Comparison of ENCODE assay signal across 18 cellular contexts in genomic region chrX:14073158-14073557, GRCh38. TPM values are rescaled to one million over a fixed set of nuclear protein-coding genes. Genes with fewer than 3 reads are reported as not detected.
DNase-seq lines count a peak whose midpoint lies in the region; ATAC-seq, FAIRE-seq and TF ChIP-seq lines count a peak whose summit lies in the region.
"Had no signal": no experiment of that assay in that cellular context is flagged by ENCODE, and none has a peak within 500 bp of the region (broad histone marks: within the 10 kb centered on the region; RNA-seq: fewer than 3 reads in every experiment).

No MANE protein-coding gene starts in this region.

- no peak overlapping the region for H2BK15ac ChIP-seq in H1 (ENCODE audit: low read length)

- H3K36me3 ChIP-seq in cardiac muscle cell (no peaks in the 10 kb centered on the region), H1 (ENCODE audit: control insufficient read depth in 2 of 4, insufficient read depth in 4 of 4, low read length in 3 of 4) (no peaks in the 10 kb centered on the region)

- TF ChIP-seq EP300 in H1 (IDR thresholded peaks at IDR 0.05; ENCODE audit: borderline replicate concordance in 1 of 2, low read depth in 2 of 2, low read length in 2 of 2), result no peak

- 43% methylated on average over 1 of the region's 1 CpG; no CpG with 5 or more reads in 1 of the 2 experiments for WGBS in H1 (ENCODE audit: extremely low coverage in 1 of 2, insufficient coverage in 1 of 2, insufficient read length in 1 of 2, insufficient replicate concordance in 2 of 2, low coverage in 1 of 2, low lambda C conversion rate in 2 of 2, missing lambda C conversion rate in 1 of 2), 2 experiments

- no peak overlapping the region for H3K56ac ChIP-seq in H1 (replicated peaks; ENCODE audit: insufficient read length, low read depth, low read length)

- H3K36me3 Mint-ChIP-seq in naive B cell, result no peaks in the 10 kb centered on the region
- H3K36me3 Mint-ChIP-seq in progenitor cell of endocrine pancreas (ENCODE audit: insufficient read depth), result no peaks in the 10 kb centered on the region
- H3K36me3 Mint-ChIP-seq: CD8-positive, alpha-beta memory T cell had no signal

- H2BK120ac ChIP-seq in H1 (replicated peaks; ENCODE audit: low read depth, low read length), result no peak overlapping the region

- H3K4me3 ChIP-seq in cardiac muscle cell (no peak overlapping the region), H1 (ENCODE audit: extremely low read depth in 1 of 4, insufficient read depth in 2 of 4, low read depth in 3 of 4, low read length in 4 of 4) (no peak overlapping the region), coronary artery (no peak overlapping the region)

- H3K4me2 ChIP-seq in H1 (ENCODE audit: insufficient read depth in 1 of 2, low read depth in 2 of 2, low read length in 2 of 2), result no peak overlapping the region

- H2BK12ac ChIP-seq in H1 (ENCODE audit: low read depth, low read length), result no peak overlapping the region

- H3K23me2 ChIP-seq in H1 (ENCODE audit: low read depth, low read length), result no peaks in the 10 kb centered on the region

- H3K14ac ChIP-seq in H1 (ENCODE audit: insufficient read length), result no peak overlapping the region

- no peak overlapping the region for H4K5ac ChIP-seq in H1 (ENCODE audit: insufficient read length, low read depth, low read length)

- H3K4me3 Mint-ChIP-seq in naive B cell, result peak overlapping the region in 5 of 8 donors; percentile 3 to 50 (median 19)
- no peak overlapping the region for H3K4me3 Mint-ChIP-seq in progenitor cell of endocrine pancreas (ENCODE audit: low read depth)
- H3K4me3 Mint-ChIP-seq: CD8-positive, alpha-beta memory T cell had no signal

- H3K9me3 ChIP-seq in cardiac muscle cell (ENCODE audit: low read depth) (no peaks in the 10 kb centered on the region), H1 (ENCODE audit: insufficient read depth in 2 of 2, low read depth in 1 of 2, low read length in 1 of 2) (no peaks in the 10 kb centered on the region)

- DNase-seq in cardiac muscle cell (ENCODE audit: low read depth in 1 of 2, low spot score in 1 of 2) (no peak), Right ventricle myocardium inferior (ENCODE audit: missing footprints) (no peak), H1 (ENCODE audit: low read depth in 1 of 2, low spot score in 2 of 2) (no peak), naive B cell (no peak), T-helper 9 cell (no peak), progenitor cell of endocrine pancreas (ENCODE audit: low spot score, unreplicated experiment) (no peak), coronary artery (ENCODE audit: low spot score) (no peak), glomerular visceral epithelial cell (ENCODE audit: extremely low spot score) (no peak)
- DNase-seq: 8988T; CD8-positive, alpha-beta memory T cell; DMS79 treated with DMSO at 0.1 percent for 48 hours; KG1; MV-4-11; NCI-H1694 treated with DMSO at 0.1 percent for 48 hours; NCI-H510A treated with DMSO at 0.1 percent for 48 hours; NCI-H82; RPMI8226 had no signal

- TF ChIP-seq CTCF in cardiac muscle cell (IDR thresholded peaks at IDR 0.05; ENCODE audit: low read depth, low read length) (no peak), H1 (IDR thresholded peaks at IDR 0.05; ENCODE audit: control extremely low read depth in 1 of 3, insufficient read depth in 1 of 3, low read depth in 1 of 3, low read length in 3 of 3) (no peak), progenitor cell of endocrine pancreas (IDR thresholded peaks at IDR 0.05; ENCODE audit: unreplicated experiment) (no peak), coronary artery (IDR thresholded peaks at IDR 0.05) (no peak)

- no peaks in the 10 kb centered on the region for H4K20me1 ChIP-seq in H1 (replicated peaks in 1 of 2; ENCODE audit: control insufficient read depth in 1 of 2, insufficient read depth in 2 of 2, low read length in 2 of 2)

- no peak overlapping the region for H2BK5ac ChIP-seq in H1 (ENCODE audit: low read depth, low read length)

- no peak overlapping the region for H3K23ac ChIP-seq in H1 (ENCODE audit: insufficient read length)

- FAIRE-seq in H1 (lab: Jason Lieb, UNC), result no peak
- FAIRE-seq: D721Med had no signal

- H3K4me1 ChIP-seq in cardiac muscle cell (ENCODE audit: low read depth) (peaks cover 5% of the 10 kb centered on the region), H1 (replicated peaks in 1 of 4; ENCODE audit: control insufficient read depth in 3 of 4, insufficient read depth in 4 of 4, low read length in 3 of 4) (no peaks in the 10 kb centered on the region)

- TF ChIP-seq RAD21 in H1 (IDR thresholded peaks at IDR 0.05 in 1 of 2, conservative IDR thresholded peaks at IDR 0.05 in 1 of 2; ENCODE audit: low read depth in 2 of 2, low read length in 2 of 2), result no peak

- peaks cover 7 to 13% (median 8%) of the 10 kb centered on the region in 3 donors for H3K4me1 Mint-ChIP-seq in naive B cell
- H3K4me1 Mint-ChIP-seq in progenitor cell of endocrine pancreas (ENCODE audit: low read depth), result peaks cover 2% of the 10 kb centered on the region

- H3K27ac Mint-ChIP-seq in naive B cell (peak overlapping the region; percentile 14 to 78 (median 54)), progenitor cell of endocrine pancreas (no peak overlapping the region)
- H3K27ac Mint-ChIP-seq: CD8-positive, alpha-beta memory T cell had no signal

- ATAC-seq in Right ventricle myocardium inferior, result no peak
- ATAC-seq in naive B cell (ENCODE audit: low read depth in 2 of 2), result peak; percentile 55 to 67

- H3K9ac ChIP-seq in H1 (replicated peaks in 1 of 4; ENCODE audit: extremely low read depth in 1 of 4, low read depth in 3 of 4, low read length in 3 of 4), result no peak overlapping the region

- no peak overlapping the region for H2AK5ac ChIP-seq in H1 (ENCODE audit: low read depth, low read length)

- peak overlapping the region; percentile 53 for H2AFZ ChIP-seq in H1 (ENCODE audit: low read length)

- H3K79me1 ChIP-seq in H1 (ENCODE audit: low read depth, low read length), result no peaks in the 10 kb centered on the region

- CTCF ChIA-PET in H1 (lab: Charles Lee; ENCODE audit: partially characterized antibody), result no interaction called here

- H3K27me3 Mint-ChIP-seq in naive B cell, result peaks cover 0 to under 1% (median 0%) of the 10 kb centered on the region in 3 donors
- no peaks in the 10 kb centered on the region for H3K27me3 Mint-ChIP-seq in progenitor cell of endocrine pancreas

- H3K27me3 ChIP-seq in cardiac muscle cell, result no peaks in the 10 kb centered on the region
- H3K27me3 ChIP-seq in H1 (replicated peaks in 1 of 4; ENCODE audit: control insufficient read depth in 3 of 4, extremely low read depth in 1 of 4, insufficient read depth in 3 of 4, low read length in 3 of 4), result no peaks in the 10 kb centered on the region

- no peak overlapping the region for H3K18ac ChIP-seq in H1 (ENCODE audit: extremely low read depth, low read length)

- POLR2A ChIA-PET in H1 (lab: Charles Lee; ENCODE audit: partially characterized antibody), result no interaction called here

- no peak overlapping the region for H2BK20ac ChIP-seq in H1 (ENCODE audit: low read length)

- no peak overlapping the region for H3K4ac ChIP-seq in H1 (replicated peaks; ENCODE audit: insufficient read length, low read depth, low read length)

- no peak for TF ChIP-seq POLR2A in H1 (IDR thresholded peaks at IDR 0.05; ENCODE audit: control extremely low read depth in 1 of 2, low read depth in 2 of 2, low read length in 2 of 2)

- H3K9me3 Mint-ChIP-seq in naive B cell, result no peaks in the 10 kb centered on the region
- peaks cover 21% of the 10 kb centered on the region for H3K9me3 Mint-ChIP-seq in progenitor cell of endocrine pancreas (ENCODE audit: low read depth)
- H3K9me3 Mint-ChIP-seq: CD8-positive, alpha-beta memory T cell had no signal

- intact Hi-C loops in Right ventricle myocardium inferior (cut with DNase I), result no loop called here

- H4K8ac ChIP-seq in H1 (ENCODE audit: extremely low read depth, insufficient read depth, low read length), result no peak overlapping the region

- H3K27ac ChIP-seq in cardiac muscle cell (peak overlapping the region; percentile 75), H1 (ENCODE audit: low read depth, low read length) (no peak overlapping the region), coronary artery (no peak overlapping the region)

- no peak overlapping the region for H4K91ac ChIP-seq in H1 (replicated peaks; ENCODE audit: insufficient read length, low read length)

- H3K79me2 ChIP-seq in H1 (ENCODE audit: control insufficient read depth in 1 of 2, insufficient read depth in 2 of 2, low read length in 2 of 2), result no peaks in the 10 kb centered on the region

RNA-seq across cellular contexts. Expression of gene GEMIN8, which starts 43.5 kb away (rescaled TPM):
- total RNA-seq in cardiac muscle cell (20.5 and 41.6 TPM in 2 replicates), Right ventricle myocardium inferior (9.3 TPM), progenitor cell of endocrine pancreas (22.7 and 25.4 TPM in 2 replicates)
- polyA plus RNA-seq in cardiac muscle cell (19.5 and 28.3 TPM in 2 replicates), H1 (2011; rRNA removed) (28.9 and 31.4 TPM in 2 replicates), naive B cell (ENCODE audit: low read depth in 6 of 6) (10 to 100 TPM; 13.0 to 24.7 (median 20.6) TPM)
- 18.2 and 19.9 TPM in 2 replicates for total RNA-seq in H1 (2021; fragmentation: NEBNext Ultra II Directional; extraction: Animal tissue kit (Norgen Biotek cat#: 25700))
- polyA plus RNA-seq in H1 (2011; cell fraction: cytosol; rRNA removed), result 39.5 TPM
- polyA plus RNA-seq in H1 (2011; cell fraction: nucleus; rRNA removed), result 32.5 TPM
- 20.8 to 24.7 TPM (median 24.0 TPM) in 4 replicates for polyA plus RNA-seq in H1 (2012, experiment 1 of 2)
- 19.9 TPM for polyA plus RNA-seq in H1 (2012, experiment 2 of 2)
- 14.2 TPM for polyA plus RNA-seq in H1 (2013, experiment 1 of 2)
- 13.2 TPM for polyA plus RNA-seq in H1 (2013, experiment 2 of 2)
- 44.5 and 44.7 TPM in 2 replicates for polyA minus RNA-seq in H1 (2011; rRNA and poly(A)+ RNA removed)
- 13.7 TPM for polyA minus RNA-seq in H1 (2011; cell fraction: cytosol; rRNA and poly(A)+ RNA removed)
- polyA minus RNA-seq in H1 (2011; cell fraction: nucleus; rRNA and poly(A)+ RNA removed), result 22.4 TPM
